16 cellular contexts compared by ENCODE assay signal in genomic region chr2:6764968-6765723, GRCh38.
"Had no signal": no experiment of that assay in that cellular context is flagged by ENCODE, and none has a peak within 500 bp of the region (broad histone marks: within the 10 kb centered on the region; RNA-seq: fewer than 3 reads in every experiment).

No MANE protein-coding gene starts in this region.

- H3K27ac Mint-ChIP-seq: activated CD8-positive, alpha-beta T cell treated with anti-CD3 and anti-CD28 coated beads, Interleukin-2, amount 10 ng/mL, durations not matched to agents 7 days and 5 days; activated T-helper 1 cell treated with anti-CD3 and anti-CD28 coated beads, Interleukin-12 subunit alpha, Interleukin-12 subunit beta, Interleukin-2, Interleukin-4 antibody, amounts not matched to agents 30 ng/mL and 10 ng/mL and 1 ng/mL, durations not matched to agents 14 hours and 24 hours and 36 hours; naive thymus-derived CD8-positive, alpha-beta T cell had no signal

- H3K27ac ChIP-seq: dorsolateral prefrontal cortex, left lung, neutrophil, right atrium auricular region, skin epidermis, stomach, uterus had no signal

- DNase-seq: activated CD4-positive, alpha-beta T cell treated with anti-CD3 and anti-CD28 coated beads for 4 hours; activated CD8-positive, alpha-beta memory T cell treated with anti-CD3 and anti-CD28 coated beads, Interleukin-2, amount 50 U/mL, for 48 hours; activated CD8-positive, alpha-beta T cell treated with anti-CD3 and anti-CD28 coated beads, Interleukin-2, amount 10 ng/mL, durations not matched to agents 7 days and 5 days; activated naive CD4-positive, alpha-beta T cell; dorsolateral prefrontal cortex; hypothalamus; left lung; mucosa of descending colon; naive thymus-derived CD8-positive, alpha-beta T cell; stimulated activated CD4-positive, alpha-beta T cell treated with anti-CD3 and anti-CD28 coated beads, Interleukin-4, amount 100 ng/mL, for 4 hours; stomach; uterus had no signal

- ATAC-seq: activated CD8-positive, alpha-beta T cell treated with anti-CD3 and anti-CD28 coated beads, Interleukin-2, amount 10 ng/mL, durations not matched to agents 7 days and 5 days; left lung; mucosa of descending colon; naive thymus-derived CD8-positive, alpha-beta T cell had no signal

- H3K4me1 ChIP-seq: left lung, right atrium auricular region, stomach, uterus had no signal

- H3K36me3 Mint-ChIP-seq: naive thymus-derived CD8-positive, alpha-beta T cell had no signal

- H3K36me3 ChIP-seq: left lung, neutrophil, right atrium auricular region, stomach, uterus had no signal

- H3K9me3 Mint-ChIP-seq: activated T-helper 1 cell treated with anti-CD3 and anti-CD28 coated beads, Interleukin-12 subunit alpha, Interleukin-12 subunit beta, Interleukin-2, Interleukin-4 antibody, amounts not matched to agents 30 ng/mL and 10 ng/mL and 1 ng/mL, durations not matched to agents 14 hours and 24 hours and 36 hours; naive thymus-derived CD8-positive, alpha-beta T cell had no signal

- H3K27me3 ChIP-seq: left lung, right atrium auricular region, stomach, uterus had no signal

- H3K4me1 Mint-ChIP-seq: naive thymus-derived CD8-positive, alpha-beta T cell had no signal

- H3K9me3 ChIP-seq: left lung, mucosa of descending colon, neutrophil, right atrium auricular region, stomach, uterus had no signal

- H3K4me3 Mint-ChIP-seq: activated CD8-positive, alpha-beta T cell treated with anti-CD3 and anti-CD28 coated beads, Interleukin-2, amount 10 ng/mL, durations not matched to agents 7 days and 5 days; activated T-helper 1 cell treated with anti-CD3 and anti-CD28 coated beads, Interleukin-12 subunit alpha, Interleukin-12 subunit beta, Interleukin-2, Interleukin-4 antibody, amounts not matched to agents 30 ng/mL and 10 ng/mL and 1 ng/mL, durations not matched to agents 14 hours and 24 hours and 36 hours; naive thymus-derived CD8-positive, alpha-beta T cell had no signal

- H3K4me3 ChIP-seq: dorsolateral prefrontal cortex, left lung, mucosa of descending colon, right atrium auricular region, skin epidermis, stomach, uterus had no signal
